Comparison of ENCODE assay signal across 8 cellular contexts in the genomic region with DNA sequence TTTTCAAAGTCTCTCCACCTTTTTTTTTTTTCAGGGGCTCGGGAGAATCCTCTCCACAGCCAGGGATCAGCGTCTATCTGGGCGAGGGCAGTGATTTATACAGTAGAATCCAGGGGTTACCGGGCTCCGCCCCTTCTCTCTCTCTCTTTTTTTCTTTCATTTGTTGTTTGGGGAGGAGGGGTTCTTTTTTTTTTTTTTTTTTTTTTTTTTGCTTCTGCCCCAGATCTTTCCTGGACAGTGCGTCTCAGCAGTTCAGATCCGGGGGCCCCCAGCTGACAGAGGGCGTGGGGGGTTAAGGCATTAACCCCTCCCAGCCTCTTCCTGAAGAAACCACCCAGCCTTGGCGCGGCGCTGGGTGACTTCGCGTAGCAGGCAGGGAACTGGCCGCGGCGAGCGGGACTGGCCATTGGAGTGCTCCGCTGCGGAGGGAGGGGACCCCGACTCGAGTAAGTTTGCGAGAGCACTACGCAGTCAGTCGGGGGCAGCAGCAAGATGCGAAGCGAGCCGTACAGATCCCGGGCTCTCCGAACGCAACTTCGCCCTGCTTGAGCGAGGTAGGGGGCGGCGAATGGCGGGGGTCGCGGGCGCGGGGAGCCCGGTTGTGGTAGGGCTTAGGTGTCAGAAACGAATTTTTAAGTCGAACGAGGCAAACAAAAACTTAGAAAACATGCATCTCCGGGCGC. TPM values are rescaled to one million over a fixed set of nuclear protein-coding genes. Genes with fewer than 3 reads are reported as not detected.
A peak's percentile ranks its signal among the peaks of the same experiment; 100 is the strongest.
DNase-seq lines count a peak whose midpoint lies in the region; ATAC-seq and TF ChIP-seq lines count a peak whose summit lies in the region.

A gene (plus strand): TSS at position 474 of the 683 bp plus-strand sequence. CDS start 1,966 bp downstream, outside the sequence.

- peaks cover 79% of the 10 kb centered on the region for H3K36me3 Mint-ChIP-seq in activated CD4-positive, alpha-beta memory T cell treated with anti-CD3 and anti-CD28 coated beads, Interleukin-2, amount 10 ng/mL, durations not matched to agents 7 days and 5 days (ENCODE audit: low read depth)

- H3K4me3 ChIP-seq in LNCaP clone FGC (ENCODE audit: low read depth, low read length): peak within 1 kb of the TSS; percentile 10; the same call in 1 of the 2 replicates
- peak within 1 kb of the TSS; percentile 81 for H3K4me3 ChIP-seq in lung

- H3K27me3 Mint-ChIP-seq in activated CD4-positive, alpha-beta memory T cell treated with anti-CD3 and anti-CD28 coated beads, Interleukin-2, amount 10 ng/mL, durations not matched to agents 7 days and 5 days: no peaks in the 10 kb centered on the region

- no peaks in the 10 kb centered on the region for H3K9me3 ChIP-seq in lung (ENCODE audit: control insufficient read depth in 2 of 2, insufficient read depth in 1 of 2, low read length in 1 of 2)

- no peaks in the 10 kb centered on the region for H3K36me3 ChIP-seq in lung (ENCODE audit: control insufficient read depth in 2 of 2, insufficient read depth in 2 of 2, low read length in 2 of 2)

- peak within 1 kb of the TSS; percentile 98 for H3K27ac Mint-ChIP-seq in activated CD4-positive, alpha-beta memory T cell treated with anti-CD3 and anti-CD28 coated beads, Interleukin-2, amount 10 ng/mL, durations not matched to agents 7 days and 5 days

- H3K4me3 Mint-ChIP-seq in activated CD4-positive, alpha-beta memory T cell treated with anti-CD3 and anti-CD28 coated beads, Interleukin-2, amount 10 ng/mL, durations not matched to agents 7 days and 5 days: peak within 1 kb of the TSS; percentile 95

- H3K4me1 Mint-ChIP-seq in activated CD4-positive, alpha-beta memory T cell treated with anti-CD3 and anti-CD28 coated beads, Interleukin-2, amount 10 ng/mL, durations not matched to agents 7 days and 5 days: peaks cover 50% of the 10 kb centered on the region

- 0 to 2% methylated on average over 45 of the region's 45 CpGs for WGBS in lung, 2 donors

- no peak for TF ChIP-seq CTCF in LNCaP clone FGC (IDR thresholded peaks at IDR 0.05; ENCODE audit: control insufficient read depth, extremely low read depth, insufficient read depth)
- no peak for TF ChIP-seq CTCF in lung (IDR thresholded peaks at IDR 0.05; ENCODE audit: control extremely low read depth, extremely low read depth)

- POLR2A ChIA-PET in activated CD4-positive, alpha-beta memory T cell treated with anti-CD3 and anti-CD28 coated beads, Interleukin-2, amount 10 ng/mL, durations not matched to agents 7 days and 5 days (lab: Charles Lee): interaction anchor here (0.7 to 15.2 kb wide), 41 partner anchors 10 to 1199 kb away, joined by 3 to 391 read pairs (median 14); a partner anchor contains a TSS

- CTCF ChIA-PET in activated CD4-positive, alpha-beta memory T cell treated with anti-CD3 and anti-CD28 coated beads, Interleukin-2, amount 10 ng/mL, durations not matched to agents 7 days and 5 days (lab: Charles Lee): interaction anchor here (0.6 to 10.0 kb wide), 20 partner anchors 21 to 1080 kb away, joined by 3 to 244 read pairs (median 4); no protein-coding TSS in a partner anchor

- H3K9me3 Mint-ChIP-seq in activated CD4-positive, alpha-beta memory T cell treated with anti-CD3 and anti-CD28 coated beads, Interleukin-2, amount 10 ng/mL, durations not matched to agents 7 days and 5 days: peaks cover 2% of the 10 kb centered on the region

- H3K27me3 ChIP-seq in lung (ENCODE audit: control insufficient read depth, insufficient read depth): no peaks in the 10 kb centered on the region

- DNase-seq in D341Med (ENCODE audit: low spot score): peak; percentile 51
- no peak for DNase-seq in LNCaP clone FGC (ENCODE audit: low read depth)
- peak; percentile 83 for DNase-seq in activated CD4-positive, alpha-beta memory T cell treated with anti-CD3 and anti-CD28 coated beads, Interleukin-2, amount 10 ng/mL, durations not matched to agents 7 days and 5 days
- peak; percentile 87 for DNase-seq in ecto neural progenitor cell (ENCODE audit: low spot score)
- DNase-seq in lung (ENCODE audit: low spot score): peak; percentile 57
- DNase-seq in stimulated activated CD4-positive, alpha-beta T cell treated with anti-CD3 and anti-CD28 coated beads, TNF-alpha, amount 100 ng/mL, for 4 hours (ENCODE audit: low read depth in 3 of 3): peak; percentile 49 to 65 (median 54)
- no peak for DNase-seq in putamen (ENCODE audit: low spot score)

- peaks cover 0 to 2% of the 10 kb centered on the region in 2 donors for H3K4me1 ChIP-seq in lung (ENCODE audit: control insufficient read depth in 2 of 2, insufficient read depth in 2 of 2, low read length in 2 of 2)

- H3K27ac ChIP-seq in lung (ENCODE audit: low read depth in 1 of 2, low read length in 1 of 2): peak within 1 kb of the TSS; percentile 91 to 93

- peak; percentile 19 for ATAC-seq in GM21717 (IDR thresholded peaks at IDR 0.05; ENCODE audit: unreplicated experiment)
- peak; percentile 14 for ATAC-seq in lung (ENCODE audit: insufficient read depth, low FRiP score)

RNA-seq across cellular contexts. Expression of the gene that starts here (rescaled TPM):
- total RNA-seq in activated CD4-positive, alpha-beta memory T cell treated with anti-CD3 and anti-CD28 coated beads, Interleukin-2, amount 10 ng/mL, durations not matched to agents 7 days and 5 days: 100 to 1,000 TPM; 219 to 220 TPM
- 100 to 1,000 TPM; 106 to 130 TPM for total RNA-seq in lung
- polyA plus RNA-seq in lung: 100 to 1,000 TPM in 1 of 2 donors, 10 to 100 TPM in 1; 35.2 to 126 TPM

Comparison
In these comparisons a context has a peak if more than half of its experiments do, and no peak if none do; other contexts are left out.
1. DNase-seq: peak in D341Med (single experiment), activated CD4-positive, alpha-beta memory T cell treated with anti-CD3 and anti-CD28 coated beads, Interleukin-2, amount 10 ng/mL, durations not matched to agents 7 days and 5 days (single experiment), ecto neural progenitor cell (single experiment), lung (single experiment) and stimulated activated CD4-positive, alpha-beta T cell treated with anti-CD3 and anti-CD28 coated beads, TNF-alpha, amount 100 ng/mL, for 4 hours (3 of 3); none in LNCaP clone FGC (single experiment) and putamen (single experiment).